ENCODE assay signal across 23 cellular contexts in the genomic region with DNA sequence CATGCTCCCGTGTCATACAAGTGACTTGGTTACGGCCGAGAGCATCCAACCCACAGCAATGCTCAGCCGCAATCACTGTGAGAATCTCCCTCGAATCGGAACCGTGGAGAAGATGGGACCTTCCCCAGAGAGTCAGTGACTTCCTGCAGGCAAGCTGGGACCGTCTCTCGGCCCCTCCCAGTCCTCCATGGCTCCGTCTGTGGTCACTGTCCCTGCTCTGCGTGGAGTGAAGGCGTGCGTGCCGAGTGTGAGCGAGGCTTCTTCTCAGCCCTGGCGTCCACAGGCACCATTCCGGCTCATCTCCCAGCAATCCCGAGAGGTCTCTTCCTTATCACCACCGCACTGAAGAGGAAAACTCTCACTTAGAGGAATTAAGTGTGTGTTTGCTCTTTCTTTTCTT.
DNase-seq lines count a peak whose midpoint lies in the region; ATAC-seq, FAIRE-seq and TF ChIP-seq lines count a peak whose summit lies in the region.
"Had no signal": no experiment of that assay in that cellular context is flagged by ENCODE, and none has a peak within 500 bp of the region (broad histone marks: within the 10 kb centered on the region; RNA-seq: fewer than 3 reads in every experiment).

No MANE protein-coding gene starts in this region.

- intact Hi-C loops in Right ventricle myocardium superior (cut with DNase I) (no loop called here), left ventricle myocardium superior (cut with micrococcal nuclease) (no loop called here), kidney (cut with DNase I) (no loop called here)

- DNase-seq in Right ventricle myocardium superior (peak; percentile 38), left ventricle myocardium superior (no peak), T-helper 17 cell (no peak), kidney (peak; percentile 51), chondrocyte (ENCODE audit: low spot score) (no peak), NCI-H1436 (lab: John Stamatoyannopoulos, UW) (no peak)
- DNase-seq: CD4-positive, CD25-positive, alpha-beta regulatory T cell; HFFc6; NCI-H1048; NCI-H1417; NCI-H1694 treated with DMSO at 0.1 percent for 48 hours; NCI-H2081; NCI-H2227 treated with DMSO at 0.1 percent for 48 hours; NCI-H526 treated with DMSO at 0.1 percent for 48 hours; RPMI8226; SHP77 treated with DMSO at 0.1 percent for 48 hours had no signal

- no peak overlapping the region for H3K4me3 ChIP-seq in kidney (ENCODE audit: low read length in 2 of 2)
- H3K4me3 ChIP-seq: HAP-1 had no signal

- TF ChIP-seq CTCF in kidney (IDR thresholded peaks at IDR 0.05; ENCODE audit: borderline replicate concordance, extremely low read depth, insufficient read depth) (no peak), chondrocyte (IDR thresholded peaks at IDR 0.05) (no peak)

- peaks cover 0 to 13% of the 10 kb centered on the region in 2 donors for H3K4me1 ChIP-seq in kidney (ENCODE audit: control insufficient read depth in 1 of 2, insufficient read depth in 1 of 2, low read depth in 1 of 2, low read length in 2 of 2)

- H3K27ac Mint-ChIP-seq in T-helper 17 cell, result peak overlapping the region; percentile 47
- no peak overlapping the region for H3K27ac Mint-ChIP-seq in chondrocyte (ENCODE audit: unreplicated experiment)
- H3K27ac Mint-ChIP-seq: B cell; CD4-positive, CD25-positive, alpha-beta regulatory T cell; HFFc6; IgD-negative memory B cell had no signal

- H3K27me3 Mint-ChIP-seq in T-helper 17 cell (no peaks in the 10 kb centered on the region), chondrocyte (ENCODE audit: low read depth) (no peaks in the 10 kb centered on the region)
- H3K27me3 Mint-ChIP-seq: B cell; CD4-positive, CD25-positive, alpha-beta regulatory T cell; IgD-negative memory B cell had no signal

- H3K36me3 Mint-ChIP-seq in T-helper 17 cell (ENCODE audit: low read depth) (no peaks in the 10 kb centered on the region), chondrocyte (ENCODE audit: low read depth) (peaks cover 3% of the 10 kb centered on the region)
- H3K36me3 Mint-ChIP-seq: CD4-positive, CD25-positive, alpha-beta regulatory T cell; IgD-negative memory B cell had no signal

- H3K9me3 ChIP-seq in T-helper 17 cell (ENCODE audit: control insufficient read depth, low read length, poor library complexity, severe bottlenecking) (no peaks in the 10 kb centered on the region), kidney (ENCODE audit: control insufficient read depth in 1 of 2, low read length in 2 of 2) (no peaks in the 10 kb centered on the region)
- H3K9me3 ChIP-seq: HAP-1 had no signal

- H3K9ac ChIP-seq in kidney (ENCODE audit: low read length in 2 of 2), result no peak overlapping the region

- H3K4me3 Mint-ChIP-seq in T-helper 17 cell (no peak overlapping the region), chondrocyte (ENCODE audit: unreplicated experiment) (no peak overlapping the region)
- H3K4me3 Mint-ChIP-seq: B cell; CD4-positive, CD25-positive, alpha-beta regulatory T cell; HFFc6; IgD-negative memory B cell had no signal

- no peaks in the 10 kb centered on the region for H3K9me3 Mint-ChIP-seq in chondrocyte (ENCODE audit: low read depth)
- H3K9me3 Mint-ChIP-seq: CD4-positive, CD25-positive, alpha-beta regulatory T cell; HFFc6; IgD-negative memory B cell had no signal

- H3K36me3 ChIP-seq in kidney (ENCODE audit: control insufficient read depth in 1 of 2, insufficient read depth in 2 of 2, low read length in 2 of 2), result no peaks in the 10 kb centered on the region
- H3K36me3 ChIP-seq: HAP-1 had no signal

- FAIRE-seq in kidney (lab: Jason Lieb, UNC), result no peak
- FAIRE-seq: D721Med, GM19239 had no signal

- peaks cover 23% of the 10 kb centered on the region for H3K4me1 Mint-ChIP-seq in T-helper 17 cell
- peaks cover 31% of the 10 kb centered on the region for H3K4me1 Mint-ChIP-seq in chondrocyte (ENCODE audit: low read depth)
- H3K4me1 Mint-ChIP-seq: B cell had no signal

- ATAC-seq in Right ventricle myocardium superior (ENCODE audit: poor library complexity), result no peak
- no peak for ATAC-seq in left ventricle myocardium superior
- no peak for ATAC-seq in T-helper 17 cell
- no peak for ATAC-seq in GM21423 (IDR thresholded peaks at IDR 0.05; ENCODE audit: unreplicated experiment)

- H3K27ac ChIP-seq in kidney (ENCODE audit: low read depth in 2 of 2, low read length in 2 of 2), result no peak overlapping the region
- H3K27ac ChIP-seq: 22Rv1 had no signal

Comparison
In these comparisons a context has a peak if more than half of its experiments do, and no peak if none do; other contexts are left out.
1. DNase-seq: peak in Right ventricle myocardium superior (single experiment) and kidney (single experiment); none in left ventricle myocardium superior (single experiment), T-helper 17 cell (0 of 3), chondrocyte (single experiment) and NCI-H1436 (single experiment).